Comparison of ENCODE assay signal across 14 cellular contexts in the genomic region with DNA sequence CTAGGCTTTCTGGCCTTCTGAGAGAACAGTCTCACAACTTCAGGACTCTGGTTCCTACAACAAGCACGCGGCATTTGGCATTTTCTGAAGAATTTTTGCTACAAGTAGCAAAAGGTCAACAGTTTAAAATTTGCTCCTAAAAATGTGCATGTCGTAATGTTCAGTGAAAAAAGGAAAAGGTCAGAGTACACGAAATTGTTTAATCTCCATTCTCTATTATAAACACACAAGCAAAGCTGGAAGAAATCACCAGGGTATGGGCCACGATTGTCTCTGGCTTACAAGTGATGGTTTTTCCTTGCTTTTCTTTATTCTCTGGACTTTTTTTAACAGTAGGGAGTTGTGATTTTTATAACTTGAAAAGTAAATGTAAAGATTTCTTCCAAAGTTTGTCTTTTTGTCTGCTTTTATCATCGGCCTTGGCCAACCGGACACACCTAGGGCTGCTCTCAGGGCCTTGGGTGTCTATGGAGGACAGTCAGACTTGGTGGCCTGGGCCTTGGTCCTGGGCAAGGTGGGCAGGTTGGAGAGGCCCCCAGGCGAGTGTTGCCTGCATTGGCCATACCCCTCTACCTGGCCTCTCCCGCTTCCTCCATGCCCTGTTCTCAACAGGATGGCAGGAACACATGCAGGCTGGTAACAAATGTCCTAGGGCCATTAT. TPM values are rescaled to one million over a fixed set of nuclear protein-coding genes. Genes with fewer than 3 reads are reported as not detected.
A peak's percentile ranks its signal among the peaks of the same experiment; 100 is the strongest.
DNase-seq lines count a peak whose midpoint lies in the region; ATAC-seq and TF ChIP-seq lines count a peak whose summit lies in the region.
"Had no signal": no experiment of that assay in that cellular context is flagged by ENCODE, and none has a peak within 500 bp of the region (broad histone marks: within the 10 kb centered on the region; RNA-seq: fewer than 3 reads in every experiment).

No MANE protein-coding gene starts in this region.

- H3K27me3 ChIP-seq in SU-DHL-6 (ENCODE audit: low read length) (no peaks in the 10 kb centered on the region), thymus (ENCODE audit: control insufficient read depth, insufficient read depth) (no peaks in the 10 kb centered on the region), neural progenitor cell (no peaks in the 10 kb centered on the region)

- peak overlapping the region; percentile 77 for H3K27ac ChIP-seq in SU-DHL-6 (ENCODE audit: low read depth, low read length)
- H3K27ac ChIP-seq in thymus (ENCODE audit: low read depth): peak overlapping the region; percentile 77
- H3K27ac ChIP-seq in neural progenitor cell: no peak overlapping the region

- no peaks in the 10 kb centered on the region for H3K36me3 ChIP-seq in SU-DHL-6 (ENCODE audit: low read length)
- no peaks in the 10 kb centered on the region for H3K36me3 ChIP-seq in thymus (ENCODE audit: control insufficient read depth, insufficient read depth)
- H3K36me3 ChIP-seq in neural progenitor cell: no peaks in the 10 kb centered on the region

- peak overlapping the region; percentile 51 for H3K4me3 ChIP-seq in SU-DHL-6 (ENCODE audit: insufficient read depth, low read length, poor library complexity, severe bottlenecking)
- H3K4me3 ChIP-seq in fibroblast of villous mesenchyme (ENCODE audit: low read depth, low read length): no peak overlapping the region
- no peak overlapping the region for H3K4me3 ChIP-seq in thymus (ENCODE audit: low read length)
- H3K4me3 ChIP-seq in neural progenitor cell: no peak overlapping the region
- H3K4me3 ChIP-seq: K562 had no signal

- TF ChIP-seq CTCF in SU-DHL-6 (IDR thresholded peaks at IDR 0.05; ENCODE audit: insufficient read depth, low read length, poor library complexity, severe bottlenecking) (no peak), fibroblast of villous mesenchyme (IDR thresholded peaks at IDR 0.05; ENCODE audit: insufficient read depth, low read depth, low read length) (no peak), WTC11 (IDR thresholded peaks at IDR 0.05) (no peak), neural progenitor cell (IDR thresholded peaks at IDR 0.05) (no peak)

- no peak for DNase-seq in activated naive CD4-positive, alpha-beta T cell treated with anti-CD3 and anti-CD28 coated beads, Interleukin-2, amount 10 ng/mL, durations not matched to agents 7 days and 5 days
- DNase-seq in fibroblast of villous mesenchyme (ENCODE audit: low read depth): peak; percentile 69
- DNase-seq in WTC11 (ENCODE audit: low spot score): no peak
- no peak for DNase-seq in neural progenitor cell (ENCODE audit: low spot score)
- DNase-seq: HCEC 1CT; hippocampal formation; left colon; NCI-H446; stimulated activated CD8-positive, alpha-beta memory T cell treated with anti-CD3 and anti-CD28 coated beads, Interleukin-4, amount 100 ng/mL, for 48 hours had no signal

- H3K9ac ChIP-seq in SU-DHL-6 (ENCODE audit: low read length) (peak overlapping the region; percentile 12; the same call in 1 of the 2 replicates), neural progenitor cell (no peak overlapping the region)

- H3K79me2 ChIP-seq in SU-DHL-6 (ENCODE audit: insufficient read depth, low read length): peaks cover 17% of the 10 kb centered on the region; the same call in 1 of the 2 replicates
- H3K79me2 ChIP-seq in neural progenitor cell (ENCODE audit: low read depth): no peaks in the 10 kb centered on the region

- no peak for ATAC-seq in WTC11
- no peak for ATAC-seq in HG02678 (IDR thresholded peaks at IDR 0.05; ENCODE audit: unreplicated experiment)
- ATAC-seq: K562, left colon had no signal

- peak overlapping the region; percentile 78 for H3K4me2 ChIP-seq in SU-DHL-6 (ENCODE audit: low read depth, low read length, poor library complexity, severe bottlenecking)
- H3K4me2 ChIP-seq in neural progenitor cell: no peak overlapping the region

- POLR2A ChIA-PET in WTC11 (lab: Charles Lee): no interaction called here

- no peaks in the 10 kb centered on the region for H3K9me3 Mint-ChIP-seq in activated naive CD4-positive, alpha-beta T cell treated with anti-CD3 and anti-CD28 coated beads, Interleukin-2, amount 50 U/mL, for 24 hours
- H3K9me3 Mint-ChIP-seq in activated naive CD4-positive, alpha-beta T cell treated with anti-CD3 and anti-CD28 coated beads, Interleukin-2, amount 10 ng/mL, durations not matched to agents 7 days and 5 days: no peaks in the 10 kb centered on the region
- no peaks in the 10 kb centered on the region for H3K9me3 Mint-ChIP-seq in WTC11
- H3K9me3 Mint-ChIP-seq in neural progenitor cell: no peaks in the 10 kb centered on the region

- H3K9me3 ChIP-seq in SU-DHL-6 (ENCODE audit: insufficient read depth, low read length) (no peaks in the 10 kb centered on the region), thymus (ENCODE audit: control insufficient read depth) (no peaks in the 10 kb centered on the region), neural progenitor cell (ENCODE audit: low read depth) (no peaks in the 10 kb centered on the region)

- WGBS in thymus: 93% methylated on average over 9 of the region's 9 CpGs

- peaks cover 32% of the 10 kb centered on the region for H3F3A ChIP-seq in SU-DHL-6 (ENCODE audit: insufficient read depth)
- H3F3A ChIP-seq in neural progenitor cell (ENCODE audit: low read depth): no peaks in the 10 kb centered on the region

- H3K27ac Mint-ChIP-seq in activated naive CD4-positive, alpha-beta T cell treated with anti-CD3 and anti-CD28 coated beads, Interleukin-2, amount 50 U/mL, for 24 hours: no peak overlapping the region
- H3K27ac Mint-ChIP-seq in activated naive CD4-positive, alpha-beta T cell treated with anti-CD3 and anti-CD28 coated beads, Interleukin-2, amount 10 ng/mL, durations not matched to agents 7 days and 5 days: no peak overlapping the region
- H3K27ac Mint-ChIP-seq in WTC11: no peak overlapping the region
- H3K27ac Mint-ChIP-seq in neural progenitor cell: no peak overlapping the region

- no peak overlapping the region for H2AFZ ChIP-seq in SU-DHL-6 (ENCODE audit: low read depth, low read length, severe bottlenecking)
- no peak overlapping the region for H2AFZ ChIP-seq in neural progenitor cell (replicated peaks)

- H3K4me1 ChIP-seq in thymus (ENCODE audit: control insufficient read depth, insufficient read depth, low read length) (peaks cover 58% of the 10 kb centered on the region), neural progenitor cell (no peaks in the 10 kb centered on the region)

- H3K27me3 Mint-ChIP-seq in activated naive CD4-positive, alpha-beta T cell treated with anti-CD3 and anti-CD28 coated beads, Interleukin-2, amount 50 U/mL, for 24 hours: peaks cover 4% of the 10 kb centered on the region
- H3K27me3 Mint-ChIP-seq in activated naive CD4-positive, alpha-beta T cell treated with anti-CD3 and anti-CD28 coated beads, Interleukin-2, amount 10 ng/mL, durations not matched to agents 7 days and 5 days: peaks cover 26% of the 10 kb centered on the region
- H3K27me3 Mint-ChIP-seq in WTC11 (ENCODE audit: low read depth) (no peaks in the 10 kb centered on the region), neural progenitor cell (ENCODE audit: insufficient read depth, low read depth) (peaks cover 2% of the 10 kb centered on the region)

- H4K20me1 ChIP-seq in SU-DHL-6 (ENCODE audit: low read depth, low read length): no peaks in the 10 kb centered on the region
- no peaks in the 10 kb centered on the region for H4K20me1 ChIP-seq in neural progenitor cell (ENCODE audit: low read depth)

- CTCF ChIA-PET in activated naive CD4-positive, alpha-beta T cell treated with anti-CD3 and anti-CD28 coated beads, Interleukin-2, amount 10 ng/mL, durations not matched to agents 7 days and 5 days (lab: Charles Lee): no interaction called here
- CTCF ChIA-PET in WTC11 (lab: Charles Lee): interaction anchor here (1.4 kb wide), 1 partner anchor 236 kb away, joined by 3 read pairs; no protein-coding TSS in a partner anchor

- H3K9me2 ChIP-seq in SU-DHL-6 (replicated peaks; ENCODE audit: insufficient read depth, low read length): no peaks in the 10 kb centered on the region

- peak overlapping the region; percentile 37 for H3K4me3 Mint-ChIP-seq in activated naive CD4-positive, alpha-beta T cell treated with anti-CD3 and anti-CD28 coated beads, Interleukin-2, amount 50 U/mL, for 24 hours
- H3K4me3 Mint-ChIP-seq in activated naive CD4-positive, alpha-beta T cell treated with anti-CD3 and anti-CD28 coated beads, Interleukin-2, amount 10 ng/mL, durations not matched to agents 7 days and 5 days: no peak overlapping the region
- H3K4me3 Mint-ChIP-seq in WTC11 (no peak overlapping the region), neural progenitor cell (no peak overlapping the region)

- H3K36me3 Mint-ChIP-seq in activated naive CD4-positive, alpha-beta T cell treated with anti-CD3 and anti-CD28 coated beads, Interleukin-2, amount 50 U/mL, for 24 hours: no peaks in the 10 kb centered on the region
- H3K36me3 Mint-ChIP-seq in activated naive CD4-positive, alpha-beta T cell treated with anti-CD3 and anti-CD28 coated beads, Interleukin-2, amount 10 ng/mL, durations not matched to agents 7 days and 5 days: no peaks in the 10 kb centered on the region
- H3K36me3 Mint-ChIP-seq in WTC11 (no peaks in the 10 kb centered on the region), neural progenitor cell (peaks cover 14% of the 10 kb centered on the region)

- H3K4me1 Mint-ChIP-seq in activated naive CD4-positive, alpha-beta T cell treated with anti-CD3 and anti-CD28 coated beads, Interleukin-2, amount 50 U/mL, for 24 hours: peaks cover 23% of the 10 kb centered on the region
- peaks cover 17% of the 10 kb centered on the region for H3K4me1 Mint-ChIP-seq in activated naive CD4-positive, alpha-beta T cell treated with anti-CD3 and anti-CD28 coated beads, Interleukin-2, amount 10 ng/mL, durations not matched to agents 7 days and 5 days
- peaks cover 6% of the 10 kb centered on the region for H3K4me1 Mint-ChIP-seq in WTC11
- H3K4me1 Mint-ChIP-seq in neural progenitor cell: peaks cover 24% of the 10 kb centered on the region

TF ChIP-seq in WTC11, 78 proteins besides CTCF, POLR2A, EP300 and RAD21 (continues in another document):
- no peak for TF ChIP-seq ZNF423 (CRISPR knock-in tag; IDR thresholded peaks at IDR 0.05)

RNA-seq across cellular contexts. Expression of a gene that starts 32.4 kb away (rescaled TPM):
- total RNA-seq in fibroblast of villous mesenchyme (1.7 and 4.5 TPM in 2 replicates), WTC11 (2021) (2.6 to 3.5 TPM (median 2.7 TPM) in 3 replicates), neural progenitor cell (ENCODE audit: low replicate concordance) (4.6 and 4.7 TPM in 2 replicates)
- 10.0 TPM for polyA plus RNA-seq in thymus
